ENCODE assay signal across 1 cellular context in genomic region chr11:34357646-34358257, GRCh38.
TF ChIP-seq lines count a peak whose summit lies in the region.

ABTB2 (minus strand) TSS chr11:34358010.

TF ChIP-seq in K562, 482 proteins besides CTCF, POLR2A, EP300 and RAD21 (continued from another document and continues in another):
- TF ChIP-seq ZNF449 (CRISPR knock-in tag; IDR thresholded peaks at IDR 0.05): no peak
- no peak for TF ChIP-seq PHF21A (IDR thresholded peaks at IDR 0.05; ENCODE audit: borderline replicate concordance, low read depth)
- TF ChIP-seq MCM7 (IDR thresholded peaks at IDR 0.05): no peak
- TF ChIP-seq, protein P1, sequence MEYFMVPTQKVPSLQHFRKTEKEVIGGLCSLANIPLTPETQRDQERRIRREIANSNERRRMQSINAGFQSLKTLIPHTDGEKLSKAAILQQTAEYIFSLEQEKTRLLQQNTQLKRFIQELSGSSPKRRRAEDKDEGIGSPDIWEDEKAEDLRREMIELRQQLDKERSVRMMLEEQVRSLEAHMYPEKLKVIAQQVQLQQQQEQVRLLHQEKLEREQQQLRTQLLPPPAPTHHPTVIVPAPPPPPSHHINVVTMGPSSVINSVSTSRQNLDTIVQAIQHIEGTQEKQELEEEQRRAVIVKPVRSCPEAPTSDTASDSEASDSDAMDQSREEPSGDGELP (CRISPR knock-in tag; IDR thresholded peaks at IDR 0.05; ENCODE audit: borderline replicate concordance): peak; percentile 98
- peak; percentile 80; the same call in 1 of the 2 replicates for TF ChIP-seq MBD2 (IDR thresholded peaks at IDR 0.05; ENCODE audit: borderline replicate concordance, low read depth)
- peak; percentile 88 to 90 for TF ChIP-seq NRF1 (conservative IDR thresholded peaks at IDR 0.05 in 1 of 2, IDR thresholded peaks at IDR 0.05 in 1 of 2)
- peak; percentile 57 for TF ChIP-seq HNRNPK (IDR thresholded peaks at IDR 0.05; ENCODE audit: low read depth, low read length, poor library complexity, severe bottlenecking)
- TF ChIP-seq KLF10 (CRISPR knock-in tag; IDR thresholded peaks at IDR 0.05): no peak
- TF ChIP-seq MYC (IDR thresholded peaks at IDR 0.05; ENCODE audit: low read depth, low read length): no peak
- no peak for TF ChIP-seq MYC (CRISPR knock-in tag; IDR thresholded peaks at IDR 0.05; ENCODE audit: borderline replicate concordance, low read depth)
- TF ChIP-seq, protein P2, sequence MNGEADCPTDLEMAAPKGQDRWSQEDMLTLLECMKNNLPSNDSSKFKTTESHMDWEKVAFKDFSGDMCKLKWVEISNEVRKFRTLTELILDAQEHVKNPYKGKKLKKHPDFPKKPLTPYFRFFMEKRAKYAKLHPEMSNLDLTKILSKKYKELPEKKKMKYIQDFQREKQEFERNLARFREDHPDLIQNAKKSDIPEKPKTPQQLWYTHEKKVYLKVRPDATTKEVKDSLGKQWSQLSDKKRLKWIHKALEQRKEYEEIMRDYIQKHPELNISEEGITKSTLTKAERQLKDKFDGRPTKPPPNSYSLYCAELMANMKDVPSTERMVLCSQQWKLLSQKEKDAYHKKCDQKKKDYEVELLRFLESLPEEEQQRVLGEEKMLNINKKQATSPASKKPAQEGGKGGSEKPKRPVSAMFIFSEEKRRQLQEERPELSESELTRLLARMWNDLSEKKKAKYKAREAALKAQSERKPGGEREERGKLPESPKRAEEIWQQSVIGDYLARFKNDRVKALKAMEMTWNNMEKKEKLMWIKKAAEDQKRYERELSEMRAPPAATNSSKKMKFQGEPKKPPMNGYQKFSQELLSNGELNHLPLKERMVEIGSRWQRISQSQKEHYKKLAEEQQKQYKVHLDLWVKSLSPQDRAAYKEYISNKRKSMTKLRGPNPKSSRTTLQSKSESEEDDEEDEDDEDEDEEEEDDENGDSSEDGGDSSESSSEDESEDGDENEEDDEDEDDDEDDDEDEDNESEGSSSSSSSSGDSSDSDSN (IDR thresholded peaks at IDR 0.05; ENCODE audit: borderline replicate concordance in 1 of 2, low read depth in 2 of 2, low read length in 2 of 2): 0 out of 4 replicates have a peak, but pooled peaks of 1 of the 2 experiments have one; percentile 44
- peak; percentile 45; the same call in 1 of the 2 replicates for TF ChIP-seq CHD2 (IDR thresholded peaks at IDR 0.05; ENCODE audit: low read depth, low read length)
- no peak for TF ChIP-seq BRF1 (IDR thresholded peaks at IDR 0.05; ENCODE audit: borderline replicate concordance, extremely low read depth, insufficient read length)
- TF ChIP-seq CCNT2 (IDR thresholded peaks at IDR 0.05; ENCODE audit: borderline replicate concordance, extremely low read depth, insufficient read length, low read depth, low read length): peak; percentile 43
- TF ChIP-seq SETDB1 (IDR thresholded peaks at IDR 0.05; ENCODE audit: low read length): no peak
- TF ChIP-seq CXXC5 (CRISPR knock-in tag; IDR thresholded peaks at IDR 0.05): peak; percentile 90
- TF ChIP-seq RHOXF2B (CRISPR knock-in tag; conservative IDR thresholded peaks at IDR 0.05): no peak
- TF ChIP-seq RCOR1 (IDR thresholded peaks at IDR 0.05; ENCODE audit: borderline replicate concordance in 1 of 2, low read depth in 2 of 2, low read length in 2 of 2): peak in 1 of 2 experiments; percentile 45; a peak in 1 of 4 replicates
- TF ChIP-seq SAP30 (IDR thresholded peaks at IDR 0.05; ENCODE audit: borderline replicate concordance, insufficient read depth, low read depth, low read length, poor library complexity, severe bottlenecking): peak; percentile 9
- no peak for TF ChIP-seq MED1 (CRISPR knock-in tag; IDR thresholded peaks at IDR 0.05; ENCODE audit: borderline replicate concordance)
- TF ChIP-seq RBM15 (IDR thresholded peaks at IDR 0.05; ENCODE audit: insufficient read depth, low read length): no peak
- TF ChIP-seq, protein P3, sequence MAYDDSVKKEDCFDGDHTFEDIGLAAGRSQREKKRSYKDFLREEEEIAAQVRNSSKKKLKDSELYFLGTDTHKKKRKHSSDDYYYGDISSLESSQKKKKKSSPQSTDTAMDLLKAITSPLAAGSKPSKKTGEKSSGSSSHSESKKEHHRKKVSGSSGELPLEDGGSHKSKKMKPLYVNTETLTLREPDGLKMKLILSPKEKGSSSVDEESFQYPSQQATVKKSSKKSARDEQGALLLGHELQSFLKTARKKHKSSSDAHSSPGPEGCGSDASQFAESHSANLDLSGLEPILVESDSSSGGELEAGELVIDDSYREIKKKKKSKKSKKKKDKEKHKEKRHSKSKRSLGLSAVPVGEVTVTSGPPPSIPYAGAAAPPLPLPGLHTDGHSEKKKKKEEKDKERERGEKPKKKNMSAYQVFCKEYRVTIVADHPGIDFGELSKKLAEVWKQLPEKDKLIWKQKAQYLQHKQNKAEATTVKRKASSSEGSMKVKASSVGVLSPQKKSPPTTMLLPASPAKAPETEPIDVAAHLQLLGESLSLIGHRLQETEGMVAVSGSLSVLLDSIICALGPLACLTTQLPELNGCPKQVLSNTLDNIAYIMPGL (CRISPR knock-in tag; IDR thresholded peaks at IDR 0.05): no peak
- TF ChIP-seq DACH1 (IDR thresholded peaks at IDR 0.05; ENCODE audit: partially characterized antibody): peak; percentile 58
- peak; percentile 12 for TF ChIP-seq TAF1 (IDR thresholded peaks at IDR 0.05; ENCODE audit: control insufficient read depth, extremely low read depth, insufficient read depth, low read length, severe bottlenecking)
- TF ChIP-seq ZBTB7A (IDR thresholded peaks at IDR 0.05; ENCODE audit: borderline replicate concordance, control insufficient read depth, low read depth, low read length): peak; percentile 58; the same call in 1 of the 2 replicates
- no peak for TF ChIP-seq ZNF217 (CRISPR knock-in tag; IDR thresholded peaks at IDR 0.05)
- no peak for TF ChIP-seq EP400 (IDR thresholded peaks at IDR 0.05)
- TF ChIP-seq KDM2B (CRISPR knock-in tag; IDR thresholded peaks at IDR 0.05): peak; percentile 97
- TF ChIP-seq, protein P4, sequence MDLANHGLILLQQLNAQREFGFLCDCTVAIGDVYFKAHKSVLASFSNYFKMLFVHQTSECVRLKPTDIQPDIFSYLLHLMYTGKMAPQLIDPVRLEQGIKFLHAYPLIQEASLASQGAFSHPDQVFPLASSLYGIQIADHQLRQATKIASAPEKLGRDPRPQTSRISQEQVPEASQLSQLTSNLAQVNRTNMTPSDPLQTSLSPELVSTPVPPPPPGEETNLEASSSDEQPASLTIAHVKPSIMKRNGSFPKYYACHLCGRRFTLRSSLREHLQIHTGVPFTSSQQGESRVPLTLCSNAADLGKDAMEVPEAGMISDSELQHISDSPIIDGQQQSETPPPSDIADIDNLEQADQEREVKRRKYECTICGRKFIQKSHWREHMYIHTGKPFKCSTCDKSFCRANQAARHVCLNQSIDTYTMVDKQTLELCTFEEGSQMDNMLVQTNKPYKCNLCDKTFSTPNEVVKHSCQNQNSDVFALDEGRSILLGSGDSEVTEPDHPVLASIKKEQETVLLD (IDR thresholded peaks at IDR 0.05): 0 out of 2 replicates have a peak, but pooled peaks have one; percentile 35
- no peak for TF ChIP-seq BDP1 (IDR thresholded peaks at IDR 0.05; ENCODE audit: insufficient read depth, insufficient read length)
- TF ChIP-seq SMAD4 (CRISPR knock-in tag; conservative IDR thresholded peaks at IDR 0.05): no peak
- TF ChIP-seq HMGN3 (IDR thresholded peaks at IDR 0.05; ENCODE audit: borderline replicate concordance, extremely low read depth, insufficient read length, low read depth, low read length): peak; percentile 26
- TF ChIP-seq ZFP36 (IDR thresholded peaks at IDR 0.05; ENCODE audit: low read depth, low read length, partially characterized antibody): peak; percentile 52
- TF ChIP-seq, protein P5, sequence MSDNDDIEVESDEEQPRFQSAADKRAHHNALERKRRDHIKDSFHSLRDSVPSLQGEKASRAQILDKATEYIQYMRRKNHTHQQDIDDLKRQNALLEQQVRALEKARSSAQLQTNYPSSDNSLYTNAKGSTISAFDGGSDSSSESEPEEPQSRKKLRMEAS (CRISPR knock-in tag; IDR thresholded peaks at IDR 0.05): no peak
- TF ChIP-seq NEUROD1 (IDR thresholded peaks at IDR 0.05; ENCODE audit: borderline replicate concordance, low read depth, low read length, partially characterized antibody): peak; percentile 35
- no peak for TF ChIP-seq MXI1 (IDR thresholded peaks at IDR 0.05; ENCODE audit: low read depth, low read length)
- TF ChIP-seq, protein P6, sequence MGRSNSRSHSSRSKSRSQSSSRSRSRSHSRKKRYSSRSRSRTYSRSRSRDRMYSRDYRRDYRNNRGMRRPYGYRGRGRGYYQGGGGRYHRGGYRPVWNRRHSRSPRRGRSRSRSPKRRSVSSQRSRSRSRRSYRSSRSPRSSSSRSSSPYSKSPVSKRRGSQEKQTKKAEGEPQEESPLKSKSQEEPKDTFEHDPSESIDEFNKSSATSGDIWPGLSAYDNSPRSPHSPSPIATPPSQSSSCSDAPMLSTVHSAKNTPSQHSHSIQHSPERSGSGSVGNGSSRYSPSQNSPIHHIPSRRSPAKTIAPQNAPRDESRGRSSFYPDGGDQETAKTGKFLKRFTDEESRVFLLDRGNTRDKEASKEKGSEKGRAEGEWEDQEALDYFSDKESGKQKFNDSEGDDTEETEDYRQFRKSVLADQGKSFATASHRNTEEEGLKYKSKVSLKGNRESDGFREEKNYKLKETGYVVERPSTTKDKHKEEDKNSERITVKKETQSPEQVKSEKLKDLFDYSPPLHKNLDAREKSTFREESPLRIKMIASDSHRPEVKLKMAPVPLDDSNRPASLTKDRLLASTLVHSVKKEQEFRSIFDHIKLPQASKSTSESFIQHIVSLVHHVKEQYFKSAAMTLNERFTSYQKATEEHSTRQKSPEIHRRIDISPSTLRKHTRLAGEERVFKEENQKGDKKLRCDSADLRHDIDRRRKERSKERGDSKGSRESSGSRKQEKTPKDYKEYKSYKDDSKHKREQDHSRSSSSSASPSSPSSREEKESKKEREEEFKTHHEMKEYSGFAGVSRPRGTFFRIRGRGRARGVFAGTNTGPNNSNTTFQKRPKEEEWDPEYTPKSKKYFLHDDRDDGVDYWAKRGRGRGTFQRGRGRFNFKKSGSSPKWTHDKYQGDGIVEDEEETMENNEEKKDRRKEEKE (IDR thresholded peaks at IDR 0.05; ENCODE audit: borderline replicate concordance in 1 of 2, control insufficient read depth in 1 of 2, low read depth in 2 of 2, low read length in 1 of 2): no peak
- peak; percentile 67 for TF ChIP-seq RBFOX2 (IDR thresholded peaks at IDR 0.05; ENCODE audit: low read depth, low read length)
- TF ChIP-seq IRF1 (CRISPR knock-in tag; IDR thresholded peaks at IDR 0.05; ENCODE audit: borderline replicate concordance): no peak
- no peak for TF ChIP-seq ZNF232 (CRISPR knock-in tag; IDR thresholded peaks at IDR 0.05)
- no peak for TF ChIP-seq RBBP5 (IDR thresholded peaks at IDR 0.05; ENCODE audit: borderline replicate concordance, insufficient read depth, low read length, poor library complexity, severe bottlenecking)
- TF ChIP-seq WHSC1 (IDR thresholded peaks at IDR 0.05; ENCODE audit: low read length): no peak
- peak; percentile 32 for TF ChIP-seq HNRNPLL (IDR thresholded peaks at IDR 0.05; ENCODE audit: low read depth, low read length, poor library complexity, severe bottlenecking)
- no peak for TF ChIP-seq ELF4 (CRISPR knock-in tag; IDR thresholded peaks at IDR 0.05)
- no peak for TF ChIP-seq GTF2E2 (tag; IDR thresholded peaks at IDR 0.05)
- TF ChIP-seq, protein P7, sequence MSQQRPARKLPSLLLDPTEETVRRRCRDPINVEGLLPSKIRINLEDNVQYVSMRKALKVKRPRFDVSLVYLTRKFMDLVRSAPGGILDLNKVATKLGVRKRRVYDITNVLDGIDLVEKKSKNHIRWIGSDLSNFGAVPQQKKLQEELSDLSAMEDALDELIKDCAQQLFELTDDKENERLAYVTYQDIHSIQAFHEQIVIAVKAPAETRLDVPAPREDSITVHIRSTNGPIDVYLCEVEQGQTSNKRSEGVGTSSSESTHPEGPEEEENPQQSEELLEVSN (IDR thresholded peaks at IDR 0.05; ENCODE audit: borderline replicate concordance in 1 of 2, extremely low read depth in 1 of 2, insufficient read depth in 1 of 2, insufficient read length in 1 of 2, low read depth in 1 of 2, low read length in 1 of 2, poor library complexity in 1 of 2, severe bottlenecking in 1 of 2): peak in 1 of 2 experiments; percentile 40
- TF ChIP-seq SIN3A (IDR thresholded peaks at IDR 0.05; ENCODE audit: borderline replicate concordance in 2 of 2, control insufficient read depth in 1 of 2, low read depth in 2 of 2, low read length in 2 of 2): peak in 1 of 2 experiments; percentile 35; a peak in 1 of 4 replicates
- 0 out of 2 replicates have a peak, but pooled peaks have one; percentile 10 for TF ChIP-seq BCOR (IDR thresholded peaks at IDR 0.05)
- peak; percentile 69; the same call in 1 of the 2 replicates for TF ChIP-seq VEZF1 (CRISPR knock-in tag; IDR thresholded peaks at IDR 0.05)
- TF ChIP-seq NFYB (IDR thresholded peaks at IDR 0.05; ENCODE audit: extremely low read depth, insufficient read length): peak; percentile 89
- no peak for TF ChIP-seq ZNF79 (CRISPR knock-in tag; IDR thresholded peaks at IDR 0.05; ENCODE audit: low read depth)
- no peak for TF ChIP-seq ZNF586 (CRISPR knock-in tag; conservative IDR thresholded peaks at IDR 0.05)
- TF ChIP-seq CTBP1 (IDR thresholded peaks at IDR 0.05; ENCODE audit: borderline replicate concordance): peak; percentile 67; the same call in 1 of the 2 replicates
- TF ChIP-seq POLR2G (IDR thresholded peaks at IDR 0.05; ENCODE audit: low read depth, low read length): peak; percentile 72
- TF ChIP-seq NBN (IDR thresholded peaks at IDR 0.05; ENCODE audit: low read depth): no peak
- TF ChIP-seq FOS (IDR thresholded peaks at IDR 0.05; ENCODE audit: extremely low read depth, insufficient read length): peak; percentile 91
